In genomic region chr15:57376695-57377477, GRCh38 we compare ENCODE assay signal across 7 cellular contexts. TPM values are rescaled to one million over a fixed set of nuclear protein-coding genes. Genes with fewer than 3 reads are reported as not detected.
DNase-seq lines count a peak whose midpoint lies in the region; ATAC-seq and TF ChIP-seq lines count a peak whose summit lies in the region.

No MANE protein-coding gene starts in this region.

- H3K36me3 ChIP-seq in cardiac muscle cell = no peaks in the 10 kb centered on the region
- H3K36me3 ChIP-seq in prostate gland = no peaks in the 10 kb centered on the region

- ATAC-seq in SK-N-SH treated with all-trans-retinoic acid at 6 μM for 48 hours (peak; percentile 62), GM21529 (IDR thresholded peaks at IDR 0.05; ENCODE audit: unreplicated experiment) (no peak)

- H3K9me3 ChIP-seq in cardiac muscle cell (ENCODE audit: low read depth) (no peaks in the 10 kb centered on the region), prostate gland (no peaks in the 10 kb centered on the region)

- peak overlapping the region; percentile 97 for H3K4me3 ChIP-seq in cardiac muscle cell
- peak overlapping the region; percentile 91 to 97 for H3K4me3 ChIP-seq in prostate gland

- 1% methylated on average over 35 of the region's 49 CpGs for WGBS in prostate gland

- in situ Hi-C loops in GM13977 (cut with MboI; ENCODE audit: low pct_unique_long_range_greater_than_20kb, low sequenced_read_pairs, unreplicated experiment) = no loop called here

- DNase-seq in GM13977 (ENCODE audit: low spot score) (peak; percentile 27), cardiac muscle cell (ENCODE audit: low read depth in 1 of 2, low spot score in 1 of 2) (peak; percentile 39 to 63), prostate gland (ENCODE audit: low spot score) (peak; percentile 42), GM10248 (ENCODE audit: extremely low spot score) (no peak)
- no peak for DNase-seq in activated CD4-positive, alpha-beta T cell treated with anti-CD3 and anti-CD28 coated beads, Interleukin-2, amount 50 U/mL, for 1 hour

- H3K27ac ChIP-seq in cardiac muscle cell (peak overlapping the region; percentile 82), prostate gland (peak overlapping the region; percentile 95 to 96)

- TF ChIP-seq POLR2A in prostate gland (IDR thresholded peaks at IDR 0.05) = no peak

- POLR2A ChIA-PET in GM10248 (lab: Yijun Ruan, JAX) = no interaction called here

- TF ChIP-seq CTCF in GM13977 (IDR thresholded peaks at IDR 0.05; ENCODE audit: extremely low read depth, insufficient read depth, missing control alignments) (no peak), cardiac muscle cell (IDR thresholded peaks at IDR 0.05; ENCODE audit: low read depth, low read length) (no peak), prostate gland (IDR thresholded peaks at IDR 0.05) (no peak), GM10248 (IDR thresholded peaks at IDR 0.05; ENCODE audit: control extremely low read depth, extremely low read depth, low read depth, missing control alignments) (no peak)

- CTCF ChIA-PET in GM10248 (lab: Yijun Ruan, JAX) = interaction anchor here (1.0 kb wide), 1 partner anchor 19 kb away, joined by 3 read pairs; no protein-coding TSS in a partner anchor

- H3K4me1 ChIP-seq in cardiac muscle cell (ENCODE audit: low read depth) = peaks cover 31% of the 10 kb centered on the region
- H3K4me1 ChIP-seq in prostate gland (replicated peaks) = peaks cover 3% of the 10 kb centered on the region

- intact Hi-C loops in prostate gland (cut with DNase I) = loop anchor here (10.0 kb wide), 1 partner anchor 148 kb away; no protein-coding TSS in a partner anchor

- no peaks in the 10 kb centered on the region for H3K27me3 ChIP-seq in cardiac muscle cell
- H3K27me3 ChIP-seq in prostate gland (replicated peaks; ENCODE audit: insufficient read depth) = no peaks in the 10 kb centered on the region

TF ChIP-seq in SK-N-SH treated with all-trans-retinoic acid at 6 μM for 48 hours, 23 proteins besides CTCF, POLR2A, EP300 and RAD21:
- TF ChIP-seq ARNTL (CRISPR knock-in tag; IDR thresholded peaks at IDR 0.05; ENCODE audit: borderline replicate concordance, low read depth) = no peak
- no peak for TF ChIP-seq OSR1 (CRISPR knock-in tag; IDR thresholded peaks at IDR 0.05)
- no peak for TF ChIP-seq RARB (CRISPR knock-in tag; IDR thresholded peaks at IDR 0.05)
- TF ChIP-seq ISL1 (CRISPR knock-in tag; IDR thresholded peaks at IDR 0.05) = no peak
- no peak for TF ChIP-seq CSRNP3 (CRISPR knock-in tag; IDR thresholded peaks at IDR 0.05)

RNA-seq across cellular contexts. Expression of gene CGNL1, which starts 0.6 kb away (rescaled TPM):
- 97.4 and 134 TPM in 2 replicates for total RNA-seq in cardiac muscle cell
- polyA plus RNA-seq in cardiac muscle cell = 62.9 and 75.4 TPM in 2 replicates
- 10 to 100 TPM; 49.0 to 65.6 TPM for total RNA-seq in prostate gland

Comparison
In these comparisons a context has a peak if more than half of its experiments do, and no peak if none do; other contexts are left out.
1. DNase-seq: peak in GM13977 (single experiment), cardiac muscle cell (2 of 2) and prostate gland (single experiment); none in GM10248 (single experiment) and activated CD4-positive, alpha-beta T cell treated with anti-CD3 and anti-CD28 coated beads, Interleukin-2, amount 50 U/mL, for 1 hour (single experiment).